20 cellular contexts compared by ENCODE assay signal in the genomic region with DNA sequence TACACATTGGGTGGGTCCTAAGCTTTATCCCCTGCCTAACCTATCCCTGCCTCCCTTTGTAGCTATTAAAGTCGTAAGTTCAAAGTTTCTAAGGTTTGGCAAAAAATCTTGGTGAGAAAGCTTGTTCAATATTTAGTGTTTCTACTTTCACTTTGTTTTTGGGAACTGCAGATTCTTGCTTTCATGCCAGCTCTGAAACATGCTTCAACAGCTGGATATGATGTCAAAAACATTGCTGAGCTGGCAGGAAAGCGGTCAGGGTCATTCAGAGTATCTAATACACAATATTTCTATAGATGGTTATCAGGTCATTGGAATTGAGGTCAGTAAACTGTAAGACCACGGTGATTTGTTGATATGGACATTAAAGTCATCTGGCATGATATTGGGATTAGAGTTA. TPM values are rescaled to one million over a fixed set of nuclear protein-coding genes. Genes with fewer than 3 reads are reported as not detected.
DNase-seq lines count a peak whose midpoint lies in the region; ATAC-seq and TF ChIP-seq lines count a peak whose summit lies in the region.
"Had no signal": no experiment of that assay in that cellular context is flagged by ENCODE, and none has a peak within 500 bp of the region (broad histone marks: within the 10 kb centered on the region; RNA-seq: fewer than 3 reads in every experiment).

No MANE protein-coding gene starts in this region.

- H3K27me3 Mint-ChIP-seq in osteocyte (ENCODE audit: unreplicated experiment), result no peaks in the 10 kb centered on the region
- H3K27me3 Mint-ChIP-seq in naive thymus-derived CD4-positive, alpha-beta T cell, result no peaks in the 10 kb centered on the region
- H3K27me3 Mint-ChIP-seq: CD4-positive, alpha-beta T cell; IgD-negative memory B cell had no signal

- TF ChIP-seq POLR2A in transverse colon (IDR thresholded peaks at IDR 0.05), result no peak

- in situ Hi-C loops in GM13976 (cut with MboI; ENCODE audit: low sequenced_read_pairs, unreplicated experiment), result no loop called here
- in situ Hi-C loops in transverse colon (cut with MboI; ENCODE audit: low pct_ligation_motif_present in 1 of 4, low pct_unique_long_range_greater_than_20kb in 1 of 4, low sequenced_read_pairs in 3 of 4), result no loop called here

- no peak overlapping the region for H3K27ac ChIP-seq in transverse colon
- H3K27ac ChIP-seq in naive thymus-derived CD4-positive, alpha-beta T cell (ENCODE audit: low read depth, low read length), result no peak overlapping the region

- ATAC-seq in naive thymus-derived CD4-positive, alpha-beta T cell, result no peak
- ATAC-seq: HCT116, Panc1 had no signal

- no peaks in the 10 kb centered on the region for H3K36me3 Mint-ChIP-seq in osteocyte (ENCODE audit: unreplicated experiment)
- peaks cover 0 to 17% (median 0%) of the 10 kb centered on the region in 5 donors for H3K36me3 Mint-ChIP-seq in naive thymus-derived CD4-positive, alpha-beta T cell

- CTCF ChIA-PET in naive thymus-derived CD4-positive, alpha-beta T cell (lab: Charles Lee), result no interaction called here

- TF ChIP-seq EP300 in transverse colon (IDR thresholded peaks at IDR 0.05; ENCODE audit: low read depth), result no peak

- POLR2A ChIA-PET in naive thymus-derived CD4-positive, alpha-beta T cell (lab: Charles Lee), result no interaction called here

- peak overlapping the region; percentile 14 for H3K27ac Mint-ChIP-seq in osteocyte (ENCODE audit: unreplicated experiment)
- no peak overlapping the region for H3K27ac Mint-ChIP-seq in naive thymus-derived CD4-positive, alpha-beta T cell
- H3K27ac Mint-ChIP-seq: CD4-positive, alpha-beta T cell; IgD-negative memory B cell had no signal

- TF ChIP-seq CTCF in osteocyte (IDR thresholded peaks at IDR 0.05) (no peak), GM13976 (IDR thresholded peaks at IDR 0.05; ENCODE audit: borderline replicate concordance, control extremely low read depth, extremely low read depth, insufficient read depth, missing control alignments) (no peak), transverse colon (IDR thresholded peaks at IDR 0.05) (no peak)

- H3K4me1 ChIP-seq in transverse colon, result no peaks in the 10 kb centered on the region
- no peaks in the 10 kb centered on the region for H3K4me1 ChIP-seq in naive thymus-derived CD4-positive, alpha-beta T cell (ENCODE audit: control insufficient read depth in 2 of 2, insufficient read depth in 2 of 2, low read length in 2 of 2)

- DNase-seq in AG20443 (ENCODE audit: low spot score) (peak; percentile 3), amniotic epithelial cell (ENCODE audit: low read depth) (peak; percentile 3), fibroblast of peridontal ligament (ENCODE audit: extremely low read depth) (peak; percentile 70), osteocyte (ENCODE audit: extremely low spot score, unreplicated experiment) (no peak), GM13976 (ENCODE audit: low spot score) (no peak), transverse colon (no peak)
- no peak for DNase-seq in naive thymus-derived CD4-positive, alpha-beta T cell
- DNase-seq in NK-92 treated with Interleukin-12 subunit alpha and Interleukin-12 subunit beta, amount 100 ng/mL, for 24 hours (lab: John Stamatoyannopoulos, UW), result no peak
- DNase-seq: Calu3; CD4-positive, alpha-beta T cell; DMS79 treated with DMSO at 0.1 percent for 48 hours; GF-D8; NCI-H1417; NCI-H2029; NCI-H2171 treated with DMSO at 0.1 percent for 48 hours; NCI-H82; Right ventricle myocardium superior had no signal

- H3K9me3 Mint-ChIP-seq in osteocyte (ENCODE audit: unreplicated experiment), result no peaks in the 10 kb centered on the region
- no peaks in the 10 kb centered on the region for H3K9me3 Mint-ChIP-seq in naive thymus-derived CD4-positive, alpha-beta T cell
- H3K9me3 Mint-ChIP-seq: CD4-positive, alpha-beta T cell; IgD-negative memory B cell had no signal

- H3K36me3 ChIP-seq in transverse colon, result no peaks in the 10 kb centered on the region
- H3K36me3 ChIP-seq in naive thymus-derived CD4-positive, alpha-beta T cell (ENCODE audit: control insufficient read depth in 2 of 3, insufficient read depth in 3 of 3, low read length in 3 of 3), result no peaks in the 10 kb centered on the region

- no peak overlapping the region for H3K4me3 Mint-ChIP-seq in osteocyte (ENCODE audit: unreplicated experiment)
- no peak overlapping the region for H3K4me3 Mint-ChIP-seq in naive thymus-derived CD4-positive, alpha-beta T cell
- H3K4me3 Mint-ChIP-seq: CD4-positive, alpha-beta T cell; IgD-negative memory B cell had no signal

- WGBS in transverse colon (ENCODE audit: low coverage in 1 of 2), 2 donors, result 47 to 88% methylated on average over 1 to 3 of the region's 3 CpGs

- H3K9me3 ChIP-seq in transverse colon, result no peaks in the 10 kb centered on the region
- no peaks in the 10 kb centered on the region for H3K9me3 ChIP-seq in naive thymus-derived CD4-positive, alpha-beta T cell (ENCODE audit: control insufficient read depth in 2 of 3, low read length in 3 of 3)

- intact Hi-C loops in transverse colon (cut with DNase I; ENCODE audit: low total_unique reads), result loop anchor here (5.0 kb wide), 1 partner anchor 395 kb away; no protein-coding TSS in a partner anchor
- intact Hi-C loops in naive thymus-derived CD4-positive, alpha-beta T cell (cut with micrococcal nuclease), result no loop called here

- H3K4me1 Mint-ChIP-seq in osteocyte (ENCODE audit: unreplicated experiment), result peaks cover 1% of the 10 kb centered on the region
- H3K4me1 Mint-ChIP-seq in naive thymus-derived CD4-positive, alpha-beta T cell, result no peaks in the 10 kb centered on the region

- H3K4me3 ChIP-seq in transverse colon, result no peak overlapping the region
- H3K4me3 ChIP-seq in naive thymus-derived CD4-positive, alpha-beta T cell (ENCODE audit: low read length), result no peak overlapping the region

- no peaks in the 10 kb centered on the region for H3K27me3 ChIP-seq in transverse colon
- H3K27me3 ChIP-seq in naive thymus-derived CD4-positive, alpha-beta T cell (ENCODE audit: control insufficient read depth in 2 of 2, insufficient read depth in 2 of 2, low read length in 2 of 2), result no peaks in the 10 kb centered on the region

RNA-seq across cellular contexts. Expression of a gene that starts 19.7 kb away (rescaled TPM):
- 3.1 and 5.5 TPM in 2 replicates for total RNA-seq in osteocyte
- total RNA-seq in transverse colon, result 1 to 10 TPM in 2 of 4 donors, under 1 TPM in 1, not detected in 1; 0.68 to 1.7 (median 1.2) TPM
- total RNA-seq in naive thymus-derived CD4-positive, alpha-beta T cell, result 10 to 100 TPM in 1 of 5 experiments, 1 to 10 TPM in 1, under 1 TPM in 3; 0.24 to 18.4 (median 0.88) TPM
- polyA plus RNA-seq in naive thymus-derived CD4-positive, alpha-beta T cell, result under 1 TPM in 1 of 2 donors, not detected in 1; 0.14 TPM

RNA-seq across cellular contexts. Expression of a gene that starts 39.0 kb away (rescaled TPM):
- total RNA-seq in osteocyte, result 1.8 and 2.2 TPM in 2 replicates
- total RNA-seq in transverse colon, result 1 to 10 TPM; 2.0 to 9.1 (median 6.6) TPM
- not detected for total RNA-seq in naive thymus-derived CD4-positive, alpha-beta T cell
- polyA plus RNA-seq in naive thymus-derived CD4-positive, alpha-beta T cell, result under 1 TPM in 1 of 2 donors, not detected in 1; 0.15 TPM
- total RNA-seq: Calu3; CD4-positive, alpha-beta T cell had no signal
- polyA plus RNA-seq: IgD-negative memory B cell had no signal

Comparison
In these comparisons a context has a peak if more than half of its experiments do, and no peak if none do; other contexts are left out.
1. DNase-seq: peak in AG20443 (single experiment), amniotic epithelial cell (single experiment) and fibroblast of peridontal ligament (single experiment); none in osteocyte (single experiment), GM13976 (single experiment), transverse colon (single experiment), naive thymus-derived CD4-positive, alpha-beta T cell (0 of 9) and NK-92 treated with Interleukin-12 subunit alpha and Interleukin-12 subunit beta, amount 100 ng/mL, for 24 hours (single experiment).